ENCODE assay signal across 16 cellular contexts in the genomic region with DNA sequence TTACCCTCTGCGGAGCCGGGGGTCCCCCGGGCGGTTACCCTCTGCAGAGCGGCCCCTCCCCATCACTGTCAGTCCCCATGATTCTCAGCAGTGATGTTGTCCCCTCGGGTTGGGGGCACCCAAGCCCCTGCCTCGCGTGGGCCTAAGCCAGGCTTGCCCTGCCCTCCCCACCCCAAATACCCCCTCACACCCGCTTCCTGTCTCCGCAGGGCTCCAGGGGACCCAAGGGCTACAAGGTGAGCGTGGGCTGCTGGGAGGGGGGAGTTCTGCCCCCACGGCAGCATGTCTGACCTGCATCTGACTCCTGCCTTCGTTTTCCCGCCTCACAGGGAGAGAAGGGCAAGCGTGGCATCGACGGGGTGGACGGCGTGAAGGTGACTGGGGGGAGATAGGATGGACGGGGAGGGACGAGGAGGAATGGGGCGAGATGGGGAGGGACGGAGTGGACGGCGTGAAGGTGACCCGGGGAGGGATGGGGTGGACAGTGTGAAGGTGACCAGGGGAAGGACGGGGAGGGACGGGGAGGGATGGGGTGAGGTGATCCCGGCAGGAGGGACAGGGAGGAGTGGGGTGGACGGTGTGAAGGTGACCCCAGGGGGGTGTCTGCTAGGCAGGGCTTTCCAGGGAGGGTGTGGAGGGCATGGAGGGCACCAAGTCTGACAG. TPM values are rescaled to one million over a fixed set of nuclear protein-coding genes. Genes with fewer than 3 reads are reported as not detected.
DNase-seq lines count a peak whose midpoint lies in the region; ATAC-seq and TF ChIP-seq lines count a peak whose summit lies in the region.
"Had no signal": no experiment of that assay in that cellular context is flagged by ENCODE, and none has a peak within 500 bp of the region (broad histone marks: within the 10 kb centered on the region; RNA-seq: fewer than 3 reads in every experiment).

No MANE protein-coding gene starts in this region.

- WGBS in psoas muscle, 3 donors, result 86 to 89% (median 87%) methylated on average over 25 to 30 of the region's 30 CpGs

- DNase-seq in 8988T (peak; percentile 36), AG04450 (ENCODE audit: low read depth, low spot score) (no peak), psoas muscle (peak; percentile 14 to 49), GM19238 (ENCODE audit: insufficient read length, low spot score) (no peak)
- peak; percentile 1 for DNase-seq in effector CD4-positive, alpha-beta T cell
- no peak for DNase-seq in stimulated activated effector memory CD8-positive, alpha-beta T cell treated with anti-CD3 and anti-CD28 coated beads, Interleukin-12 subunit alpha, Interleukin-12 subunit beta, amount 100 ng/mL, for 72 hours (ENCODE audit: low spot score in 2 of 2)
- DNase-seq: activated CD4-positive, alpha-beta T cell treated with anti-CD3 and anti-CD28 coated beads, Interleukin-2, amount 10 ng/mL, durations not matched to agents 7 days and 5 days; brain microvascular endothelial cell; CD4-positive, CD25-positive, alpha-beta regulatory T cell; DMS53; NCI-H1417 treated with DMSO at 0.1 percent for 48 hours; NCI-H2227 treated with DMSO at 0.1 percent for 48 hours; SIG-M5; stimulated activated CD4-positive, alpha-beta T cell treated with anti-CD3 and anti-CD28 coated beads, Interleukin-12 subunit alpha, Interleukin-12 subunit beta, amount 100 ng/mL, for 4 hours had no signal

- TF ChIP-seq CTCF in AG04450 (IDR thresholded peaks at IDR 0.05; ENCODE audit: low read depth, low read length), result no peak
- no peak for TF ChIP-seq CTCF in psoas muscle (IDR thresholded peaks at IDR 0.05)

- H3K36me3 ChIP-seq in psoas muscle (ENCODE audit: insufficient read depth in 1 of 2, low read depth in 1 of 2), result peaks cover 0 to 65% of the 10 kb centered on the region in 2 donors

- H3K27ac ChIP-seq in AG04450 (ENCODE audit: low read depth, low read length) (peak overlapping the region; percentile 11), psoas muscle (no peak overlapping the region)
- H3K27ac ChIP-seq: brain microvascular endothelial cell had no signal

- ATAC-seq in psoas muscle, result no peak
- ATAC-seq in stimulated activated effector memory CD8-positive, alpha-beta T cell treated with anti-CD3 and anti-CD28 coated beads, Interleukin-12 subunit alpha, Interleukin-12 subunit beta, amount 100 ng/mL, for 72 hours, result no peak
- no peak for ATAC-seq in GM21367 (IDR thresholded peaks at IDR 0.05; ENCODE audit: unreplicated experiment)

- intact Hi-C loops in psoas muscle (cut with DNase I), result no loop called here

- H3K36me3 Mint-ChIP-seq in stimulated activated effector memory CD8-positive, alpha-beta T cell treated with anti-CD3 and anti-CD28 coated beads, Interleukin-12 subunit alpha, Interleukin-12 subunit beta, amount 100 ng/mL, for 72 hours, result no peaks in the 10 kb centered on the region
- H3K36me3 Mint-ChIP-seq: CD4-positive, CD25-positive, alpha-beta regulatory T cell had no signal

- H3K4me3 ChIP-seq in AG04450 (ENCODE audit: low read depth, low read length) (no peak overlapping the region), psoas muscle (no peak overlapping the region)

- H3K9me3 ChIP-seq in AG04450 (ENCODE audit: control insufficient read depth, insufficient read depth, low read length), result no peaks in the 10 kb centered on the region; the same call in 1 of the 2 replicates
- H3K9me3 ChIP-seq in psoas muscle, result no peaks in the 10 kb centered on the region

- H3K4me1 ChIP-seq in psoas muscle, result no peaks in the 10 kb centered on the region

- POLR2A ChIA-PET in AG04450 (lab: Yijun Ruan, JAX), result interaction anchor here (1.4 kb wide), 1 partner anchor 38 kb away, joined by 7 read pairs; no protein-coding TSS in a partner anchor

- no peak overlapping the region for H3K4me3 Mint-ChIP-seq in stimulated activated effector memory CD8-positive, alpha-beta T cell treated with anti-CD3 and anti-CD28 coated beads, Interleukin-12 subunit alpha, Interleukin-12 subunit beta, amount 100 ng/mL, for 72 hours
- H3K4me3 Mint-ChIP-seq: activated CD4-positive, alpha-beta T cell treated with anti-CD3 and anti-CD28 coated beads, Interleukin-2, amount 10 ng/mL, durations not matched to agents 7 days and 5 days; CD4-positive, CD25-positive, alpha-beta regulatory T cell had no signal

- H3K4me1 Mint-ChIP-seq in stimulated activated effector memory CD8-positive, alpha-beta T cell treated with anti-CD3 and anti-CD28 coated beads, Interleukin-12 subunit alpha, Interleukin-12 subunit beta, amount 100 ng/mL, for 72 hours, result no peaks in the 10 kb centered on the region
- H3K4me1 Mint-ChIP-seq: activated CD4-positive, alpha-beta T cell treated with anti-CD3 and anti-CD28 coated beads, Interleukin-2, amount 10 ng/mL, durations not matched to agents 7 days and 5 days had no signal

- CTCF ChIA-PET in AG04450 (lab: Charles Lee), result no interaction called here

- no peak overlapping the region for H3K27ac Mint-ChIP-seq in stimulated activated effector memory CD8-positive, alpha-beta T cell treated with anti-CD3 and anti-CD28 coated beads, Interleukin-12 subunit alpha, Interleukin-12 subunit beta, amount 100 ng/mL, for 72 hours
- H3K27ac Mint-ChIP-seq: activated CD4-positive, alpha-beta T cell treated with anti-CD3 and anti-CD28 coated beads, Interleukin-2, amount 10 ng/mL, durations not matched to agents 7 days and 5 days; activated T-helper 2 cell treated with anti-CD3 and anti-CD28 coated beads, Interferon-gamma antibody, Interleukin-2, Interleukin-4, amounts not matched to agents 10 μg/mL and 5 μg/mL and 100 μg/mL, durations not matched to agents 14 hours and 24 hours and 36 hours; CD4-positive, CD25-positive, alpha-beta regulatory T cell had no signal

- H3K9me3 Mint-ChIP-seq in stimulated activated effector memory CD8-positive, alpha-beta T cell treated with anti-CD3 and anti-CD28 coated beads, Interleukin-12 subunit alpha, Interleukin-12 subunit beta, amount 100 ng/mL, for 72 hours, result no peaks in the 10 kb centered on the region
- H3K9me3 Mint-ChIP-seq: activated CD4-positive, alpha-beta T cell treated with anti-CD3 and anti-CD28 coated beads, Interleukin-2, amount 10 ng/mL, durations not matched to agents 7 days and 5 days; activated T-helper 2 cell treated with anti-CD3 and anti-CD28 coated beads, Interferon-gamma antibody, Interleukin-2, Interleukin-4, amounts not matched to agents 10 μg/mL and 5 μg/mL and 100 μg/mL, durations not matched to agents 14 hours and 24 hours and 36 hours; CD4-positive, CD25-positive, alpha-beta regulatory T cell had no signal

- H3K27me3 ChIP-seq in AG04450 (ENCODE audit: control insufficient read depth, insufficient read depth, low read length) (no peaks in the 10 kb centered on the region), psoas muscle (ENCODE audit: insufficient read depth in 3 of 3, low read length in 2 of 3) (no peaks in the 10 kb centered on the region)
- H3K27me3 ChIP-seq: brain microvascular endothelial cell had no signal

RNA-seq across cellular contexts. Expression of a gene that starts 8.6 kb away (rescaled TPM):
- 493 and 591 TPM in 2 replicates for polyA plus RNA-seq in AG04450 (2011; rRNA removed)
- polyA minus RNA-seq in AG04450 (2011; rRNA and poly(A)+ RNA removed), result 196 and 210 TPM in 2 replicates
- total RNA-seq in psoas muscle, result 10 to 100 TPM; 36.1 to 83.0 (median 61.9) TPM
- 10 to 100 TPM; 29.4 to 32.1 (median 30.4) TPM for polyA plus RNA-seq in psoas muscle

Comparison
In these comparisons a context has a peak if more than half of its experiments do, and no peak if none do; other contexts are left out.
1. DNase-seq: peak in 8988T (single experiment), effector CD4-positive, alpha-beta T cell (single experiment) and psoas muscle (2 of 2); none in AG04450 (single experiment), stimulated activated effector memory CD8-positive, alpha-beta T cell treated with anti-CD3 and anti-CD28 coated beads, Interleukin-12 subunit alpha, Interleukin-12 subunit beta, amount 100 ng/mL, for 72 hours (0 of 2) and GM19238 (single experiment).
2. RNA of a gene that starts 8.6 kb away (polyA plus RNA-seq): 493 to 591 TPM in AG04450; 29.4 to 32.1 TPM in psoas muscle; every median in the first group is over 10 times any median in the second.